8 cellular contexts compared by ENCODE assay signal in the genomic region with DNA sequence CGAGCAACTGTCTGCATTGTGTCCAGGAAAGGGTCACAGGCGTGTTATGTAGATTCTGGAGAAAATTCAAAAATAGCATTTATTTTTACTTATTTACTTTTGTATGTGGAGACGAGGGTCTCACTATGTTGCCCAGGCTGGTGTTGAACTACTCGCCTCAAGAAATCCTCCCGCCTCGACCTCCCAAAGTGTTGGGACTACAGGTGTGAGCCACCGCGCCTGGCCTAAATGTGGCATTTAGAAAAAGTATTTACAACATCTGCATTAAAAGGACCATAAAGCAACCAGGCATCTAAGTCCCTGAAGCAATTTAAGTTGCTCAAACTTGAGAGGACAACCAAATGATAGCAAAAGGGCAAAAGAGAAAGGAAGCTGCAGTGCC. TPM values are rescaled to one million over a fixed set of nuclear protein-coding genes. Genes with fewer than 3 reads are reported as not detected.
DNase-seq lines count a peak whose midpoint lies in the region; ATAC-seq and TF ChIP-seq lines count a peak whose summit lies in the region.

No MANE protein-coding gene starts in this region.

- H4K20me1 ChIP-seq in DND-41 (ENCODE audit: insufficient read depth, low read length), result peaks cover 29% of the 10 kb centered on the region

- 0 out of 3 replicates have a peak, but pooled peaks have one; percentile 0 for ATAC-seq in DND-41 (ENCODE audit: insufficient read depth, low read depth)

- H2BK12ac ChIP-seq in trophoblast cell (ENCODE audit: low read length), result no peak overlapping the region

- peaks cover 44% of the 10 kb centered on the region for H3K79me2 ChIP-seq in DND-41 (ENCODE audit: insufficient read depth, low read length)
- H3K79me2 ChIP-seq in trophoblast cell (ENCODE audit: control insufficient read depth, insufficient read depth, low read length, poor library complexity), result peaks cover 18% of the 10 kb centered on the region

- H3K36me3 ChIP-seq in DND-41 (ENCODE audit: insufficient read depth, low read length) (peaks cover 62% of the 10 kb centered on the region), Peyer's patch (peaks cover 0 to 29% (median 0%) of the 10 kb centered on the region in 3 donors), esophagus muscularis mucosa (peaks cover 26 to 37% (median 31%) of the 10 kb centered on the region in 4 donors), trophoblast cell (ENCODE audit: control insufficient read depth in 1 of 2, insufficient read depth in 2 of 2, low read length in 2 of 2) (peaks cover 15 to 29% of the 10 kb centered on the region in 2 experiments)

- H3K4ac ChIP-seq in trophoblast cell (ENCODE audit: low read depth, low read length), result peak overlapping the region; percentile 81

- TF ChIP-seq CTCF in DND-41 (IDR thresholded peaks at IDR 0.05; ENCODE audit: borderline replicate concordance, extremely low read depth, low read length, poor library complexity, severe bottlenecking), result no peak
- TF ChIP-seq CTCF in Peyer's patch (IDR thresholded peaks at IDR 0.05), result no peak
- TF ChIP-seq CTCF in esophagus muscularis mucosa (IDR thresholded peaks at IDR 0.05), result no peak

- TF ChIP-seq EP300 in esophagus muscularis mucosa (IDR thresholded peaks at IDR 0.05), result no peak

- intact Hi-C loops in esophagus muscularis mucosa (cut with DNase I), result loop anchor here (2.0 to 10.0 kb wide), 3 partner anchors 129 to 233 kb away; a partner anchor contains a TSS

- H3K9ac ChIP-seq in DND-41 (ENCODE audit: low read depth, low read length) (peak overlapping the region; percentile 89), trophoblast cell (ENCODE audit: low read length) (peak overlapping the region; percentile 96)

- peak overlapping the region; percentile 91 for H2BK5ac ChIP-seq in trophoblast cell (ENCODE audit: low read depth, low read length, poor library complexity)

- H3K4me3 ChIP-seq in DND-41 (ENCODE audit: low read depth in 1 of 2, low read length in 2 of 2), result peak overlapping the region; percentile 80 to 82
- peak overlapping the region; percentile 67 to 93 (median 85) for H3K4me3 ChIP-seq in Peyer's patch
- peak overlapping the region; percentile 79 to 92 (median 82) for H3K4me3 ChIP-seq in esophagus muscularis mucosa
- peak overlapping the region; percentile 92 for H3K4me3 ChIP-seq in trophoblast cell (ENCODE audit: low read depth, low read length)

- WGBS in esophagus muscularis mucosa, result 59% methylated on average over 8 of the region's 8 CpGs
- WGBS in trophoblast cell (ENCODE audit: extremely low coverage, insufficient coverage, insufficient read length), result no CpG with 5 or more reads among the region's 8 CpGs

- H3K4me1 ChIP-seq in DND-41 (ENCODE audit: insufficient read depth, low read length) (peaks cover 42% of the 10 kb centered on the region), Peyer's patch (peaks cover 0 to 18% (median 10%) of the 10 kb centered on the region in 4 donors), esophagus muscularis mucosa (peaks cover 20 to 31% (median 29%) of the 10 kb centered on the region in 4 donors), trophoblast cell (ENCODE audit: control insufficient read depth in 1 of 2, insufficient read depth in 2 of 2, low read length in 2 of 2) (peaks cover 2 to 3% of the 10 kb centered on the region in 2 experiments)

- H3K9me3 ChIP-seq in DND-41 (ENCODE audit: insufficient read depth, low read length, severe bottlenecking) (no peaks in the 10 kb centered on the region), Peyer's patch (no peaks in the 10 kb centered on the region), esophagus muscularis mucosa (no peaks in the 10 kb centered on the region), trophoblast cell (ENCODE audit: insufficient read depth, low read depth, low read length) (no peaks in the 10 kb centered on the region)

- DNase-seq in DND-41 (no peak), Peyer's patch (peak in 1 of 3 donors; percentile 22), esophagus muscularis mucosa (ENCODE audit: extremely low spot score) (no peak), trophoblast cell (no peak), DMS153 treated with DMSO at 0.1 percent for 48 hours (lab: John Stamatoyannopoulos, UW; ENCODE audit: unreplicated experiment) (no peak), AML-193 (lab: John Stamatoyannopoulos, UW) (no peak), cerebellar nuclear complex (lab: John Stamatoyannopoulos, UW) (no peak), ecto neural progenitor cell (ENCODE audit: low spot score) (no peak)

- peak overlapping the region; percentile 84 for H2BK120ac ChIP-seq in trophoblast cell (ENCODE audit: insufficient read depth, low read length, poor library complexity)

- TF ChIP-seq POLR2A in Peyer's patch (IDR thresholded peaks at IDR 0.05) (no peak), esophagus muscularis mucosa (IDR thresholded peaks at IDR 0.05; ENCODE audit: low read depth) (no peak)

- H3K27ac ChIP-seq in DND-41 (ENCODE audit: low read length) (peak overlapping the region; percentile 98), Peyer's patch (peak overlapping the region; percentile 86 to 95 (median 93)), esophagus muscularis mucosa (replicated peaks in 1 of 4) (peak overlapping the region; percentile 93 to 98 (median 95)), trophoblast cell (ENCODE audit: low read depth, low read length) (peak overlapping the region; percentile 88)

- H3K27me3 ChIP-seq in DND-41 (ENCODE audit: insufficient read depth, low read length, poor library complexity) (no peaks in the 10 kb centered on the region), Peyer's patch (no peaks in the 10 kb centered on the region), esophagus muscularis mucosa (no peaks in the 10 kb centered on the region), trophoblast cell (ENCODE audit: insufficient read depth, low read length) (no peaks in the 10 kb centered on the region)

- H2AFZ ChIP-seq in DND-41 (ENCODE audit: low read depth, low read length) (peak overlapping the region; percentile 81), trophoblast cell (ENCODE audit: insufficient read depth, low read length, poor library complexity) (peak overlapping the region; percentile 89)

- H3K18ac ChIP-seq in trophoblast cell (ENCODE audit: low read length), result peak overlapping the region; percentile 77

- H4K12ac ChIP-seq in trophoblast cell (ENCODE audit: low read depth, low read length), result peak overlapping the region; percentile 94

- H2AK5ac ChIP-seq in trophoblast cell (ENCODE audit: low read length), result no peak overlapping the region

- H3K79me1 ChIP-seq in trophoblast cell (ENCODE audit: low read length), result peaks cover 14% of the 10 kb centered on the region

- no peak overlapping the region for H3K23ac ChIP-seq in trophoblast cell (ENCODE audit: low read length)

- H3K4me2 ChIP-seq in DND-41 (ENCODE audit: insufficient read depth, low read length), result peak overlapping the region; percentile 78
- peak overlapping the region; percentile 74 for H3K4me2 ChIP-seq in trophoblast cell (ENCODE audit: low read length)

- peak overlapping the region; percentile 89 for H3K14ac ChIP-seq in trophoblast cell (ENCODE audit: low read length)

- H4K8ac ChIP-seq in trophoblast cell (ENCODE audit: low read depth, low read length), result peak overlapping the region; percentile 95

- H4K91ac ChIP-seq in trophoblast cell (ENCODE audit: low read depth, low read length), result peak overlapping the region; percentile 86

RNA-seq across cellular contexts. Expression of a gene that starts 0.6 kb away (rescaled TPM):
- total RNA-seq in Peyer's patch (10 to 100 TPM; 12.1 to 34.2 (median 19.8) TPM), esophagus muscularis mucosa (1 to 10 TPM; 2.2 to 5.4 (median 3.1) TPM)
- 1.4 and 1.7 TPM in 2 replicates for polyA plus RNA-seq in trophoblast cell (2013)

RNA-seq across cellular contexts. Expression of a gene that starts 0.8 kb away (rescaled TPM):
- total RNA-seq in Peyer's patch (100 to 1,000 TPM; 476 to 923 (median 619) TPM), esophagus muscularis mucosa (1,000 to 10,000 TPM in 1 of 4 donors, 100 to 1,000 TPM in 3; 665 to 1,629 (median 791) TPM)
- 1,657 and 1,703 TPM in 2 replicates for polyA plus RNA-seq in trophoblast cell (2013)
